In genomic region chr16:11170696-11171447, GRCh38 we compare ENCODE assay signal across 17 cellular contexts.
A peak's percentile ranks its signal among the peaks of the same experiment; 100 is the strongest.
DNase-seq lines count a peak whose midpoint lies in the region; ATAC-seq, FAIRE-seq and TF ChIP-seq lines count a peak whose summit lies in the region.
"Had no signal": no experiment of that assay in that cellular context is flagged by ENCODE, and none has a peak within 500 bp of the region (broad histone marks: within the 10 kb centered on the region; RNA-seq: fewer than 3 reads in every experiment).

No MANE protein-coding gene starts in this region.

- H3K4me1 ChIP-seq in HepG2 (ENCODE audit: insufficient read depth, low read length): no peaks in the 10 kb centered on the region
- H3K4me1 ChIP-seq in right lobe of liver: no peaks in the 10 kb centered on the region

- H3K36me3 Mint-ChIP-seq in stimulated activated memory B cell treated with anti-CD40 and anti-IgM and Interleukin-4, amounts not matched to agents 10 μg/mL and 1 μg/mL and 100 μg/mL, for 72 hours: peaks cover 85% of the 10 kb centered on the region
- H3K36me3 Mint-ChIP-seq in CD14-positive monocyte: peaks cover 75 to 80% of the 10 kb centered on the region in 2 donors

- no peak for FAIRE-seq in HepG2 (lab: Jason Lieb, UNC)
- FAIRE-seq: GM18507, H54 had no signal

- H2AFZ ChIP-seq in HepG2 (ENCODE audit: low read length): no peak overlapping the region

- peak overlapping the region; percentile 60 for H3K27ac Mint-ChIP-seq in stimulated activated memory B cell treated with anti-CD40 and anti-IgM and Interleukin-4, amounts not matched to agents 10 μg/mL and 1 μg/mL and 100 μg/mL, for 72 hours
- no peak overlapping the region for H3K27ac Mint-ChIP-seq in CD14-positive monocyte

- no peaks in the 10 kb centered on the region for H4K20me1 ChIP-seq in HepG2 (ENCODE audit: insufficient read depth, low read length)

- H3K79me2 ChIP-seq in HepG2 (ENCODE audit: insufficient read depth, low read length): no peaks in the 10 kb centered on the region

- H3K9me3 ChIP-seq in HepG2 (ENCODE audit: low read length) (no peaks in the 10 kb centered on the region), right lobe of liver (no peaks in the 10 kb centered on the region)

- H3K4me3 ChIP-seq in HepG2 (replicated peaks in 1 of 3; ENCODE audit: insufficient read depth in 1 of 3, low read depth in 2 of 3, low read length in 3 of 3) (no peak overlapping the region), right lobe of liver (no peak overlapping the region)

- no peak overlapping the region for H3K9ac ChIP-seq in HepG2 (ENCODE audit: insufficient read depth, low read depth, low read length)

- BruUV-seq in HepG2 (replicated peaks; lab: Mats Ljungman, UMichigan): no TSS peak

- POLR2A ChIA-PET in HepG2 (lab: Yijun Ruan, JAX): no interaction called here

- peaks cover 0 to 10% of the 10 kb centered on the region in 2 experiments; a peak in 2 of 5 replicates for H3K36me3 ChIP-seq in HepG2 (replicated peaks in 1 of 2; ENCODE audit: control insufficient read depth in 1 of 2, insufficient read depth in 2 of 2, low read length in 2 of 2)
- H3K36me3 ChIP-seq in right lobe of liver: peaks cover 0 to 7% (median 0%) of the 10 kb centered on the region in 4 donors

- CTCF ChIA-PET in HepG2 (lab: Yijun Ruan, JAX; ENCODE audit: low intra/inter-chr PET ratio, low total read pairs): no interaction called here

- no peak overlapping the region for H3K4me3 Mint-ChIP-seq in stimulated activated memory B cell treated with anti-CD40 and anti-IgM and Interleukin-4, amounts not matched to agents 10 μg/mL and 1 μg/mL and 100 μg/mL, for 72 hours
- no peak overlapping the region for H3K4me3 Mint-ChIP-seq in CD14-positive monocyte

- TF ChIP-seq CTCF in HepG2 (CRISPR knock-in tag; IDR thresholded peaks at IDR 0.05) (no peak), right lobe of liver (IDR thresholded peaks at IDR 0.05) (no peak), CD14-positive monocyte (IDR thresholded peaks at IDR 0.05) (no peak)

- in situ Hi-C loops in HepG2 (cut with HindIII; ENCODE audit: extremely low pct_ligation_motif_present, low pct_unique_long_range_greater_than_20kb): no loop called here

- no peaks in the 10 kb centered on the region for H3K27me3 ChIP-seq in HepG2 (ENCODE audit: control insufficient read depth in 1 of 2, insufficient read depth in 2 of 2, low read length in 2 of 2)
- no peaks in the 10 kb centered on the region for H3K27me3 ChIP-seq in right lobe of liver

- peaks cover 60% of the 10 kb centered on the region for H3K4me1 Mint-ChIP-seq in stimulated activated memory B cell treated with anti-CD40 and anti-IgM and Interleukin-4, amounts not matched to agents 10 μg/mL and 1 μg/mL and 100 μg/mL, for 72 hours
- no peaks in the 10 kb centered on the region for H3K4me1 Mint-ChIP-seq in CD14-positive monocyte

- H3K4me2 ChIP-seq in HepG2 (ENCODE audit: low read depth, low read length): no peak overlapping the region

- TF ChIP-seq EP300 in HepG2 (IDR thresholded peaks at IDR 0.05; ENCODE audit: low read depth in 2 of 2, low read length in 2 of 2) (no peak), HepG2 (CRISPR knock-in tag; IDR thresholded peaks at IDR 0.05; ENCODE audit: borderline replicate concordance) (no peak)

- no peaks in the 10 kb centered on the region for H3K27me3 Mint-ChIP-seq in stimulated activated memory B cell treated with anti-CD40 and anti-IgM and Interleukin-4, amounts not matched to agents 10 μg/mL and 1 μg/mL and 100 μg/mL, for 72 hours
- H3K27me3 Mint-ChIP-seq in CD14-positive monocyte (ENCODE audit: low read depth in 3 of 3): peaks cover 0 to 3% (median 0%) of the 10 kb centered on the region in 3 donors

- H3K9me3 Mint-ChIP-seq in stimulated activated memory B cell treated with anti-CD40 and anti-IgM and Interleukin-4, amounts not matched to agents 10 μg/mL and 1 μg/mL and 100 μg/mL, for 72 hours: no peaks in the 10 kb centered on the region
- H3K9me3 Mint-ChIP-seq in CD14-positive monocyte: peaks cover 0 to 3% (median 0%) of the 10 kb centered on the region in 7 donors

- intact Hi-C loops in HepG2 (cut with micrococcal nuclease; ENCODE audit: unreplicated experiment): no loop called here
- intact Hi-C loops in right lobe of liver (cut with DNase I): no loop called here
- intact Hi-C loops in CD14-positive monocyte (cut with micrococcal nuclease): no loop called here

- ATAC-seq in HepG2 (no peak), right lobe of liver (no peak)
- ATAC-seq in stimulated activated memory B cell treated with anti-CD40 and anti-IgM and Interleukin-4, amounts not matched to agents 10 μg/mL and 1 μg/mL and 100 μg/mL, for 72 hours: no peak
- ATAC-seq: PC-3 had no signal

- TF ChIP-seq RAD21 in HepG2 (CRISPR knock-in tag; IDR thresholded peaks at IDR 0.05): no peak

- H3K27ac ChIP-seq in HepG2 (ENCODE audit: extremely low read length, insufficient read depth, low read length): no peak overlapping the region
- H3K27ac ChIP-seq in right lobe of liver: no peak overlapping the region
- peak overlapping the region; percentile 22 for H3K27ac ChIP-seq in angular gyrus (ENCODE audit: low read depth, low read length)
- H3K27ac ChIP-seq: C4-2B had no signal

- DNase-seq in HepG2 (ENCODE audit: low spot score): no peak
- no peak for DNase-seq in right lobe of liver
- DNase-seq in M059J (ENCODE audit: low read depth): peak; percentile 77
- no peak for DNase-seq in activated CD4-positive, alpha-beta T cell treated with anti-CD3 and anti-CD28 coated beads, Interleukin-2, amount 50 U/mL, for 4 hours
- no peak for DNase-seq in CD14-positive monocyte (ENCODE audit: low spot score)
- no peak for DNase-seq in 8988T
- DNase-seq: COR-L47, Karpas-422, NCI-H1105 treated with DMSO at 0.1 percent for 48 hours, NCI-H187, PC-3, SHP77 had no signal

- 87% methylated on average over 16 of the region's 19 CpGs for WGBS in HepG2 (ENCODE audit: low lambda C conversion rate)
- 56% methylated on average over 2 of the region's 19 CpGs for WGBS in right lobe of liver (ENCODE audit: insufficient coverage, low coverage, low lambda C conversion rate, missing lambda C conversion rate)

- TF ChIP-seq POLR2A in HepG2 (IDR thresholded peaks at IDR 0.05; ENCODE audit: insufficient read depth in 1 of 2, low read depth in 2 of 2, low read length in 2 of 2): no peak
- TF ChIP-seq POLR2A in right lobe of liver (IDR thresholded peaks at IDR 0.05): no peak

TF ChIP-seq in HepG2, 621 proteins besides CTCF, POLR2A, EP300 and RAD21:
- no peak for TF ChIP-seq AHDC1 (CRISPR knock-in tag; IDR thresholded peaks at IDR 0.05; ENCODE audit: borderline replicate concordance)
- no peak for TF ChIP-seq ZNF333 (CRISPR knock-in tag; IDR thresholded peaks at IDR 0.05; ENCODE audit: borderline replicate concordance)
- 0 out of 2 replicates have a peak, but pooled peaks have one; percentile 22 for TF ChIP-seq MTA1 (CRISPR knock-in tag; IDR thresholded peaks at IDR 0.05; ENCODE audit: borderline replicate concordance)
